In the genomic region with DNA sequence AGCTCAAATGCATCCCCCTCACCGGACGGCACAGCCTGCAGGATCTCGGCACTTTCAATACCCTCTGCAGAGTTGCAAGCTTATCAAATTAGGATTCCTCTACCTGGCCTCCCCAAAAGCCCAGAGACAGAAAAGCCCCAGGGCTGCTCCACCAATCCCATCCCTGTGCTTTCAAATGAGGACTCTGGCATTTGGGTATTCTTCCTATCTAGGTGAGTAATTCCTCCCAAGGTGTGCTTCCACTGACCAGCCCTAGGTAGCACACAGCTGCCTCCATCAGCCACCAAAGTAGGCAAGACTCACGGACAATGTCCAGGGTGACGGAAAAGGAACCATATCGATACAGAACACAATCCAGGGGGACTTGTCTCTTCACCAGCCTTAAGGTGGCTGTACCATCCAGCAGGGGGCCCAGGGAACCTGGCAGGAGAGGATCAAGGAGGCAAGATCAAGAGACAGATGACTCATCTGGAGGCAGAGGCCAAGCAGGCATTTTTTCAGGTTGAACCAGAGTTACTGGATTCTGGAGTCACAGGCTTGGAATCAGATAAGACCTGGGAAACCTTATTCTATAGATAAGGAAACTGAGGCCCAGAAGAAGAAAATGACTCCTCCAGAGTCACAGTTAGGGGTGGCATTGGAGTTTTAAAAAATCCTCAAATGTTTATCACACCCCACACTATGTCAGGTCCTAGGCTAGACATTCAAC, we compare ENCODE assay signal across 1 cellular context.
A peak's percentile ranks its signal among the peaks of the same experiment; 100 is the strongest.
TF ChIP-seq lines count a peak whose summit lies in the region.

No MANE protein-coding gene starts in this region.

TF ChIP-seq in HepG2, 621 proteins besides CTCF, POLR2A, EP300 and RAD21:
- TF ChIP-seq, protein P1, sequence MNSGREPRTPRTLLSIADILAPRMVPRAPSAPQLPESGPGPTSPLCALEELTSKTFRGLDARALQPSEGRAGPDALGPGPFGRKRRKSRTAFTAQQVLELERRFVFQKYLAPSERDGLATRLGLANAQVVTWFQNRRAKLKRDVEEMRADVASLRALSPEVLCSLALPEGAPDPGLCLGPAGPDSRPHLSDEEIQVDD (CRISPR knock-in tag; IDR thresholded peaks at IDR 0.05; ENCODE audit: borderline replicate concordance): no peak
- TF ChIP-seq JUND (CRISPR knock-in tag; IDR thresholded peaks at IDR 0.05) (peak; percentile 53; the same call in 1 of the 2 replicates), FOSL2 (CRISPR knock-in tag; IDR thresholded peaks at IDR 0.05) (peak; percentile 93), TBP (CRISPR knock-in tag; IDR thresholded peaks at IDR 0.05) (no peak), ZFP36 (IDR thresholded peaks at IDR 0.05; ENCODE audit: borderline replicate concordance, low read depth, low read length, partially characterized antibody) (no peak), ZSCAN9 (CRISPR knock-in tag; IDR thresholded peaks at IDR 0.05; ENCODE audit: borderline replicate concordance) (no peak), STAG1 (CRISPR knock-in tag; IDR thresholded peaks at IDR 0.05) (peak; percentile 31), TCF7 (IDR thresholded peaks at IDR 0.05; ENCODE audit: low read depth) (0 out of 2 replicates have a peak, but pooled peaks have one; percentile 10), XRCC5 (optimal IDR thresholded peaks at IDR 0.05; ENCODE audit: low read length) (peak; percentile 42), RFX5 (IDR thresholded peaks at IDR 0.05; ENCODE audit: low read depth, low read length) (0 out of 2 replicates have a peak, but pooled peaks have one; percentile 27), SIX1 (CRISPR knock-in tag; IDR thresholded peaks at IDR 0.05; ENCODE audit: borderline replicate concordance) (no peak), ZKSCAN5 (CRISPR knock-in tag; IDR thresholded peaks at IDR 0.05) (no peak), BRCA1 (CRISPR knock-in tag; IDR thresholded peaks at IDR 0.05) (no peak), SMC3 (IDR thresholded peaks at IDR 0.05; ENCODE audit: low read length) (peak; percentile 49; the same call in 1 of the 2 replicates)
- TF ChIP-seq, protein P2, sequence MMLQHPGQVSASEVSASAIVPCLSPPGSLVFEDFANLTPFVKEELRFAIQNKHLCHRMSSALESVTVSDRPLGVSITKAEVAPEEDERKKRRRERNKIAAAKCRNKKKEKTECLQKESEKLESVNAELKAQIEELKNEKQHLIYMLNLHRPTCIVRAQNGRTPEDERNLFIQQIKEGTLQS (CRISPR knock-in tag; IDR thresholded peaks at IDR 0.05): peak; percentile 57
- TF ChIP-seq, protein P3, sequence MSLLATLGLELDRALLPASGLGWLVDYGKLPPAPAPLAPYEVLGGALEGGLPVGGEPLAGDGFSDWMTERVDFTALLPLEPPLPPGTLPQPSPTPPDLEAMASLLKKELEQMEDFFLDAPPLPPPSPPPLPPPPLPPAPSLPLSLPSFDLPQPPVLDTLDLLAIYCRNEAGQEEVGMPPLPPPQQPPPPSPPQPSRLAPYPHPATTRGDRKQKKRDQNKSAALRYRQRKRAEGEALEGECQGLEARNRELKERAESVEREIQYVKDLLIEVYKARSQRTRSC (CRISPR knock-in tag; IDR thresholded peaks at IDR 0.05; ENCODE audit: low read depth): no peak
- TF ChIP-seq, protein P4, sequence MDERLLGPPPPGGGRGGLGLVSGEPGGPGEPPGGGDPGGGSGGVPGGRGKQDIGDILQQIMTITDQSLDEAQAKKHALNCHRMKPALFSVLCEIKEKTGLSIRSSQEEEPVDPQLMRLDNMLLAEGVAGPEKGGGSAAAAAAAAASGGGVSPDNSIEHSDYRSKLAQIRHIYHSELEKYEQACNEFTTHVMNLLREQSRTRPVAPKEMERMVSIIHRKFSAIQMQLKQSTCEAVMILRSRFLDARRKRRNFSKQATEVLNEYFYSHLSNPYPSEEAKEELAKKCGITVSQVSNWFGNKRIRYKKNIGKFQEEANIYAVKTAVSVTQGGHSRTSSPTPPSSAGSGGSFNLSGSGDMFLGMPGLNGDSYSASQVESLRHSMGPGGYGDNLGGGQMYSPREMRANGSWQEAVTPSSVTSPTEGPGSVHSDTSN (CRISPR knock-in tag; IDR thresholded peaks at IDR 0.05): no peak
TF ChIP-seq in HepG2: peak in this region for 8.
